15 cellular contexts compared by ENCODE assay signal in genomic region chr2:165691615-165692014, GRCh38.
A peak's percentile ranks its signal among the peaks of the same experiment; 100 is the strongest.
DNase-seq lines count a peak whose midpoint lies in the region; ATAC-seq and TF ChIP-seq lines count a peak whose summit lies in the region.
"Had no signal": no experiment of that assay in that cellular context is flagged by ENCODE, and none has a peak within 500 bp of the region (broad histone marks: within the 10 kb centered on the region; RNA-seq: fewer than 3 reads in every experiment).

No MANE protein-coding gene starts in this region.

- peaks cover 13% of the 10 kb centered on the region for H3K4me1 Mint-ChIP-seq in mesothelial cell of epicardium
- H3K4me1 Mint-ChIP-seq: activated naive CD4-positive, alpha-beta T cell treated with anti-CD3 and anti-CD28 coated beads, Interleukin-2, amount 10 ng/mL, durations not matched to agents 7 days and 5 days had no signal

- TF ChIP-seq EP300 in stomach (IDR thresholded peaks at IDR 0.05): no peak

- TF ChIP-seq CTCF in brain microvascular endothelial cell (IDR thresholded peaks at IDR 0.05; ENCODE audit: low read depth, low read length, missing control alignments) (peak; percentile 31), stomach (IDR thresholded peaks at IDR 0.05) (no peak), mesothelial cell of epicardium (IDR thresholded peaks at IDR 0.05; ENCODE audit: unreplicated experiment) (no peak)

- H3K9me3 ChIP-seq in right cardiac atrium (ENCODE audit: control insufficient read depth, low read length) (no peaks in the 10 kb centered on the region), stomach (no peaks in the 10 kb centered on the region)
- H3K9me3 ChIP-seq: A549, lower lobe of right lung had no signal

- H3K27ac ChIP-seq in brain microvascular endothelial cell (no peak overlapping the region), right cardiac atrium (ENCODE audit: low read length) (no peak overlapping the region), stomach (no peak overlapping the region)
- H3K27ac ChIP-seq: A549, HL-60, lower lobe of right lung had no signal

- H3K36me3 ChIP-seq in brain microvascular endothelial cell (replicated peaks): no peaks in the 10 kb centered on the region
- H3K36me3 ChIP-seq in stomach: no peaks in the 10 kb centered on the region
- H3K36me3 ChIP-seq: lower lobe of right lung had no signal

- peaks cover 3% of the 10 kb centered on the region for H3K9me3 Mint-ChIP-seq in mesothelial cell of epicardium
- H3K9me3 Mint-ChIP-seq: activated naive CD4-positive, alpha-beta T cell treated with anti-CD3 and anti-CD28 coated beads, Interleukin-2, amount 10 ng/mL, durations not matched to agents 7 days and 5 days had no signal

- 45% methylated on average over 7 of the region's 7 CpGs for WGBS in right cardiac atrium
- 53 to 75% (median 63%) methylated on average over 7 of the region's 7 CpGs for WGBS in stomach, 5 donors

- DNase-seq in NCI-H146 (lab: John Stamatoyannopoulos, UW) (peak; percentile 5), NCI-H146 treated with DMSO at 0.1 percent for 48 hours (lab: John Stamatoyannopoulos, UW; ENCODE audit: unreplicated experiment) (no peak), brain microvascular endothelial cell (peak; percentile 74), right cardiac atrium (peak; percentile 62 to 66 (median 64)), superior temporal gyrus (ENCODE audit: extremely low spot score) (peak; percentile 50), HT-29 (ENCODE audit: low spot score) (no peak), stomach (no peak), mesothelial cell of epicardium (ENCODE audit: low spot score in 2 of 2, unreplicated experiment in 2 of 2) (no peak)
- DNase-seq: activated CD4-positive, alpha-beta T cell treated with anti-CD3 and anti-CD28 coated beads for 1 hour; activated naive CD4-positive, alpha-beta T cell treated with anti-CD3 and anti-CD28 coated beads, Interleukin-2, amount 10 ng/mL, durations not matched to agents 7 days and 5 days; lower lobe of right lung; NCI-H1694; RPMI8226 had no signal

- H3K27me3 ChIP-seq in brain microvascular endothelial cell (replicated peaks) (no peaks in the 10 kb centered on the region), right cardiac atrium (ENCODE audit: control insufficient read depth, insufficient read depth) (no peaks in the 10 kb centered on the region), stomach (no peaks in the 10 kb centered on the region)

- H3K27me3 Mint-ChIP-seq in mesothelial cell of epicardium (ENCODE audit: low read depth): no peaks in the 10 kb centered on the region

- peaks cover 3% of the 10 kb centered on the region for H3K36me3 Mint-ChIP-seq in mesothelial cell of epicardium
- H3K36me3 Mint-ChIP-seq: activated naive CD4-positive, alpha-beta T cell treated with anti-CD3 and anti-CD28 coated beads, Interleukin-2, amount 10 ng/mL, durations not matched to agents 7 days and 5 days had no signal

- H3K4me1 ChIP-seq in right cardiac atrium (ENCODE audit: control insufficient read depth, insufficient read depth, low read length) (no peaks in the 10 kb centered on the region), stomach (no peaks in the 10 kb centered on the region)
- H3K4me1 ChIP-seq: A549, lower lobe of right lung had no signal

- intact Hi-C loops in right cardiac atrium (cut with DNase I) (no loop called here), stomach (cut with DNase I; ENCODE audit: low total_unique reads) (loop anchor here (10.0 kb wide), 1 partner anchor 287 kb away; no protein-coding TSS in a partner anchor)

- ATAC-seq in right cardiac atrium: peak; percentile 76 to 87
- ATAC-seq: A549, lower lobe of right lung had no signal

- H3K4me3 ChIP-seq in brain microvascular endothelial cell (ENCODE audit: low read depth, low read length) (no peak overlapping the region), right cardiac atrium (ENCODE audit: low read length) (no peak overlapping the region), stomach (no peak overlapping the region)
- H3K4me3 ChIP-seq: A549, lower lobe of right lung had no signal

- in situ Hi-C loops in brain microvascular endothelial cell (cut with HindIII; ENCODE audit: low pct_ligation_motif_present, low sequenced_read_pairs): no loop called here

- H3K4me3 Mint-ChIP-seq in mesothelial cell of epicardium: no peak overlapping the region
- H3K4me3 Mint-ChIP-seq: activated naive CD4-positive, alpha-beta T cell treated with anti-CD3 and anti-CD28 coated beads, Interleukin-2, amount 10 ng/mL, durations not matched to agents 7 days and 5 days had no signal

- TF ChIP-seq POLR2A in stomach (IDR thresholded peaks at IDR 0.05): no peak

- no peak overlapping the region for H3K27ac Mint-ChIP-seq in mesothelial cell of epicardium
- H3K27ac Mint-ChIP-seq: activated naive CD4-positive, alpha-beta T cell treated with anti-CD3 and anti-CD28 coated beads, Interleukin-2, amount 10 ng/mL, durations not matched to agents 7 days and 5 days had no signal

Comparison
In these comparisons a context has a peak if more than half of its experiments do, and no peak if none do; other contexts are left out.
1. DNase-seq: peak in NCI-H146 (single experiment), brain microvascular endothelial cell (single experiment), right cardiac atrium (3 of 3) and superior temporal gyrus (single experiment); none in NCI-H146 treated with DMSO at 0.1 percent for 48 hours (single experiment), HT-29 (single experiment), stomach (single experiment) and mesothelial cell of epicardium (0 of 2).